In the genomic region with DNA sequence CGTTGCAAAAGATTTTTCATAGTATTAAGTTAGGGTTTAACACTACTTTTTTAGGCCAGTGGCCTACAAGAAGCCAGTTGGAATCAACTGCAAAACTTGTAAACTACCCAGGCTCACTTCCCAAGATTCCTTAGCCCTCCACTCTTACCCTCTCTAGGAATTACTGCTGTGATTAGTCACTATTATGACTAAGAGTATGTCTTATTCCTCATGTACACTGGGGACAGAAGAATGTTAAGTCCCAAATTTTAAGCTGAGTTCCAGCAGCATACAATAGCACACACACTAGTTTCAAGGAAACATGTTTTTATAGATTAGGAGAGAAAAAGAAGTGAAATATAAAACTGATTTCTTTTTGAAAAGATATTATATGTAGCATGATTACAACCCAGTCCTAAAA, we compare ENCODE assay signal across 15 cellular contexts. TPM values are rescaled to one million over a fixed set of nuclear protein-coding genes. Genes with fewer than 3 reads are reported as not detected.
DNase-seq lines count a peak whose midpoint lies in the region; FAIRE-seq and TF ChIP-seq lines count a peak whose summit lies in the region.
"Had no signal": no experiment of that assay in that cellular context is flagged by ENCODE, and none has a peak within 500 bp of the region (broad histone marks: within the 10 kb centered on the region; RNA-seq: fewer than 3 reads in every experiment).

No MANE protein-coding gene starts in this region.

- H3K4me1 ChIP-seq in mesenchymal stem cell (ENCODE audit: control insufficient read depth, insufficient read depth, low read depth, low read length) (peaks cover 2% of the 10 kb centered on the region), ovary (ENCODE audit: insufficient read depth) (no peaks in the 10 kb centered on the region)

- H3K9me3 ChIP-seq in mesenchymal stem cell (ENCODE audit: control insufficient read depth, low read length) (no peaks in the 10 kb centered on the region), ovary (no peaks in the 10 kb centered on the region)

- no peaks in the 10 kb centered on the region for H3K4me1 Mint-ChIP-seq in activated CD4-positive, alpha-beta T cell treated with anti-CD3 and anti-CD28 coated beads, Interleukin-2, amount 10 ng/mL, durations not matched to agents 24 days and 14 days
- H3K4me1 Mint-ChIP-seq: H9, IgD-negative memory B cell had no signal

- no peak overlapping the region for H2AK5ac ChIP-seq in mesenchymal stem cell (ENCODE audit: low read length, severe bottlenecking)

- no peak overlapping the region for H2BK12ac ChIP-seq in mesenchymal stem cell (ENCODE audit: low read length in 2 of 2)

- H3K27me3 ChIP-seq in bronchial epithelial cell (ENCODE audit: control insufficient read depth, insufficient read depth, low read length) (no peaks in the 10 kb centered on the region), mesenchymal stem cell (ENCODE audit: control insufficient read depth in 1 of 2, insufficient read depth in 1 of 2, low read length in 2 of 2) (no peaks in the 10 kb centered on the region), ovary (no peaks in the 10 kb centered on the region)

- intact Hi-C loops in ovary (cut with DNase I): no loop called here
- intact Hi-C loops in activated CD4-positive, alpha-beta T cell treated with anti-CD3 and anti-CD28 coated beads, Interleukin-2, amount 10 ng/mL, durations not matched to agents 24 days and 14 days (cut with micrococcal nuclease): no loop called here

- H3K27ac Mint-ChIP-seq in activated CD4-positive, alpha-beta T cell treated with anti-CD3 and anti-CD28 coated beads, Interleukin-2, amount 10 ng/mL, durations not matched to agents 24 days and 14 days: no peak overlapping the region
- H3K27ac Mint-ChIP-seq: H9 had no signal

- no peaks in the 10 kb centered on the region for H3K36me3 Mint-ChIP-seq in activated CD4-positive, alpha-beta T cell treated with anti-CD3 and anti-CD28 coated beads, Interleukin-2, amount 10 ng/mL, durations not matched to agents 24 days and 14 days (ENCODE audit: low read depth)

- H3K27ac ChIP-seq in mesenchymal stem cell (ENCODE audit: low read length, poor library complexity, severe bottlenecking): no peak overlapping the region
- no peak overlapping the region for H3K27ac ChIP-seq in ovary

- no peak for TF ChIP-seq EP300 in ovary (IDR thresholded peaks at IDR 0.05)

- no peak overlapping the region for H3K4ac ChIP-seq in mesenchymal stem cell (ENCODE audit: low read depth in 1 of 2, low read length in 2 of 2)

- H3K4me2 ChIP-seq in mesenchymal stem cell (ENCODE audit: low read length, poor library complexity, severe bottlenecking): no peak overlapping the region

- no peak for TF ChIP-seq CTCF in AG10803 (conservative IDR thresholded peaks at IDR 0.05; ENCODE audit: low read length)
- TF ChIP-seq CTCF in bronchial epithelial cell (IDR thresholded peaks at IDR 0.05; ENCODE audit: insufficient read depth, low read length, severe bottlenecking): no peak
- no peak for TF ChIP-seq CTCF in ovary (IDR thresholded peaks at IDR 0.05)

- no peak overlapping the region for H4K8ac ChIP-seq in mesenchymal stem cell (ENCODE audit: low read length)

- H3K36me3 ChIP-seq in bronchial epithelial cell (ENCODE audit: control insufficient read depth, insufficient read depth, low read length) (no peaks in the 10 kb centered on the region), mesenchymal stem cell (ENCODE audit: control insufficient read depth in 1 of 2, insufficient read depth in 2 of 2, low read depth in 1 of 2, low read length in 2 of 2) (peaks cover 0 to 3% of the 10 kb centered on the region in 2 experiments), ovary (no peaks in the 10 kb centered on the region)

- H3K9ac ChIP-seq in mesenchymal stem cell (ENCODE audit: low read length): no peak overlapping the region

- no peak overlapping the region for H3K14ac ChIP-seq in mesenchymal stem cell (ENCODE audit: low read length in 2 of 2)

- WGBS in mesenchymal stem cell: 100% methylated on average over 1 of the region's 1 CpG
- 48 to 66% (median 66%) methylated on average over 1 of the region's 1 CpG for WGBS in ovary, 3 donors

- no peak overlapping the region for H2AFZ ChIP-seq in mesenchymal stem cell (ENCODE audit: low read depth, low read length)

- no peak overlapping the region for H2BK5ac ChIP-seq in mesenchymal stem cell (ENCODE audit: low read depth, low read length, poor library complexity, severe bottlenecking)

- no peak overlapping the region for H2BK15ac ChIP-seq in mesenchymal stem cell (ENCODE audit: low read depth, poor library complexity, severe bottlenecking)

- H2BK120ac ChIP-seq in mesenchymal stem cell (ENCODE audit: low read depth, low read length): no peak overlapping the region

- H3K4me3 ChIP-seq in AG10803 (ENCODE audit: low read length) (no peak overlapping the region), bronchial epithelial cell (ENCODE audit: low read depth, low read length) (no peak overlapping the region), mesenchymal stem cell (ENCODE audit: insufficient read depth in 1 of 2, low read depth in 1 of 2, low read length in 2 of 2) (no peak overlapping the region), ovary (no peak overlapping the region)

- no peak overlapping the region for H4K91ac ChIP-seq in mesenchymal stem cell (ENCODE audit: low read length)

- FAIRE-seq in bronchial epithelial cell (lab: Jason Lieb, UNC) (no peak), GM12892 (lab: Jason Lieb, UNC) (no peak)
- FAIRE-seq: G401.6 had no signal

- no peaks in the 10 kb centered on the region for H3K9me3 Mint-ChIP-seq in activated CD4-positive, alpha-beta T cell treated with anti-CD3 and anti-CD28 coated beads, Interleukin-2, amount 10 ng/mL, durations not matched to agents 24 days and 14 days
- H3K9me3 Mint-ChIP-seq: IgD-negative memory B cell had no signal

- H3K23ac ChIP-seq in mesenchymal stem cell (ENCODE audit: low read length in 2 of 2): no peak overlapping the region

- no peaks in the 10 kb centered on the region for H3K79me1 ChIP-seq in mesenchymal stem cell (replicated peaks; ENCODE audit: low read length, poor library complexity, severe bottlenecking)

- TF ChIP-seq POLR2A in GM12892 (IDR thresholded peaks at IDR 0.05; ENCODE audit: low read depth, low read length): no peak
- no peak for TF ChIP-seq POLR2A in ovary (IDR thresholded peaks at IDR 0.05)

- peaks cover 6% of the 10 kb centered on the region for H3K27me3 Mint-ChIP-seq in activated CD4-positive, alpha-beta T cell treated with anti-CD3 and anti-CD28 coated beads, Interleukin-2, amount 10 ng/mL, durations not matched to agents 24 days and 14 days
- H3K27me3 Mint-ChIP-seq: IgD-negative memory B cell had no signal

- no peak overlapping the region for H3K18ac ChIP-seq in mesenchymal stem cell (ENCODE audit: low read depth in 1 of 2, low read length in 2 of 2)

- H3K4me3 Mint-ChIP-seq in activated CD4-positive, alpha-beta T cell treated with anti-CD3 and anti-CD28 coated beads, Interleukin-2, amount 10 ng/mL, durations not matched to agents 24 days and 14 days: no peak overlapping the region
- H3K4me3 Mint-ChIP-seq: H9, IgD-negative memory B cell had no signal

- DNase-seq in AG10803 (ENCODE audit: low read depth) (peak; percentile 1), M059J (ENCODE audit: low read depth) (peak; percentile 39), bronchial epithelial cell (ENCODE audit: low read depth) (peak; percentile 12), mesenchymal stem cell (peak; percentile 3), kidney glomerular epithelial cell (lab: John Stamatoyannopoulos, UW) (no peak), GM12892 (ENCODE audit: insufficient read length) (no peak), ovary (no peak)
- no peak for DNase-seq in activated CD4-positive, alpha-beta T cell treated with anti-CD3 and anti-CD28 coated beads, Interleukin-2, amount 10 ng/mL, durations not matched to agents 24 days and 14 days
- DNase-seq: DMS53, H9, NCI-H1048, NCI-H345, SHP77 treated with DMSO at 0.1 percent for 48 hours had no signal

RNA-seq across cellular contexts. Expression of gene FBXL13, which starts 42.8 kb away (rescaled TPM):
- 0.59 and 1.5 TPM in 2 replicates for total RNA-seq in M059J (2014; rRNA removed; shearing (Covaris generic))
- total RNA-seq in bronchial epithelial cell: 0.13 and 0.26 TPM in 2 replicates
- 2.7 TPM for polyA plus RNA-seq in mesenchymal stem cell (2013, experiment 1 of 2)
- 2.1 TPM for polyA plus RNA-seq in mesenchymal stem cell (2013, experiment 2 of 2)
- 1.1 TPM for polyA plus RNA-seq in GM12892 (2012; ENCODE audit: missing spikeins)
- total RNA-seq in ovary: 10 to 100 TPM in 1 of 7 donors, 1 to 10 TPM in 6; 5.5 to 13.3 (median 6.9) TPM
- 1 to 10 TPM; 1.1 to 1.6 TPM for polyA plus RNA-seq in ovary
- total RNA-seq in activated CD4-positive, alpha-beta T cell treated with anti-CD3 and anti-CD28 coated beads, Interleukin-2, amount 10 ng/mL, durations not matched to agents 24 days and 14 days: 0.09 and 0.99 TPM in 2 replicates

RNA-seq across cellular contexts. Expression of gene ARMC10, which starts 43.2 kb away (rescaled TPM):
- total RNA-seq in M059J (2014; rRNA removed; shearing (Covaris generic)): 56.9 and 57.2 TPM in 2 replicates
- total RNA-seq in bronchial epithelial cell (40.1 and 46.6 TPM in 2 replicates), ovary (10 to 100 TPM; 33.5 to 54.0 (median 52.2) TPM)
- 21.1 TPM for polyA plus RNA-seq in mesenchymal stem cell (2013, experiment 1 of 2)
- 20.4 TPM for polyA plus RNA-seq in mesenchymal stem cell (2013, experiment 2 of 2)
- 27.7 TPM for polyA plus RNA-seq in GM12892 (2012; ENCODE audit: missing spikeins)
- 10 to 100 TPM; 23.6 to 45.5 TPM for polyA plus RNA-seq in ovary
- total RNA-seq in activated CD4-positive, alpha-beta T cell treated with anti-CD3 and anti-CD28 coated beads, Interleukin-2, amount 10 ng/mL, durations not matched to agents 24 days and 14 days: 53.4 and 56.5 TPM in 2 replicates

Comparison
In these comparisons a context has a peak if more than half of its experiments do, and no peak if none do; other contexts are left out.
1. DNase-seq: peak in AG10803 (single experiment), M059J (single experiment), bronchial epithelial cell (single experiment) and mesenchymal stem cell (single experiment); none in kidney glomerular epithelial cell (single experiment), GM12892 (single experiment), ovary (0 of 5) and activated CD4-positive, alpha-beta T cell treated with anti-CD3 and anti-CD28 coated beads, Interleukin-2, amount 10 ng/mL, durations not matched to agents 24 days and 14 days (single experiment).